In genomic region chrX:119150163-119151135, GRCh38 we compare ENCODE assay signal across 15 cellular contexts. TPM values are rescaled to one million over a fixed set of nuclear protein-coding genes. Genes with fewer than 3 reads are reported as not detected.
"Had no signal": no experiment of that assay in that cellular context is flagged by ENCODE, and none has a peak within 500 bp of the region (broad histone marks: within the 10 kb centered on the region; RNA-seq: fewer than 3 reads in every experiment).

No MANE protein-coding gene starts in this region.

- ATAC-seq: activated CD4-positive, alpha-beta T cell treated with anti-CD3 and anti-CD28 coated beads for 36 hours; activated CD8-positive, alpha-beta memory T cell treated with anti-CD3 and anti-CD28 coated beads, Interleukin-2, amount 10 ng/mL, durations not matched to agents 7 days and 5 days; gastroesophageal sphincter; stimulated activated naive B cell treated with anti-CD40 and anti-IgM and Interleukin-4, amounts not matched to agents 10 μg/mL and 1 μg/mL and 100 μg/mL, for 72 hours had no signal

- DNase-seq: activated CD4-positive, alpha-beta memory T cell treated with anti-CD3 and anti-CD28 coated beads for 36 hours; activated CD4-positive, alpha-beta T cell treated with anti-CD3 and anti-CD28 coated beads for 36 hours; activated CD8-positive, alpha-beta memory T cell treated with anti-CD3 and anti-CD28 coated beads, Interleukin-2, amount 10 ng/mL, durations not matched to agents 7 days and 5 days; activated naive CD4-positive, alpha-beta T cell treated with anti-CD3 and anti-CD28 coated beads for 36 hours; activated T-cell treated with anti-CD3 and anti-CD28 coated beads, Interleukin-2, amount 50 U/mL, for 1 hour; mesendoderm; stimulated activated CD4-positive, alpha-beta T cell treated with anti-CD3 and anti-CD28 coated beads, Interleukin-4, amount 100 ng/mL, for 1 hour; stimulated activated naive B cell treated with anti-CD40 and anti-IgM and Interleukin-4, amounts not matched to agents 10 μg/mL and 1 μg/mL and 100 μg/mL, for 72 hours; T1000; tibial artery; WERI-Rb-1 had no signal

RNA-seq across cellular contexts. Expression of gene KIAA1210, which starts 22.8 kb away (rescaled TPM):
- total RNA-seq: activated CD4-positive, alpha-beta memory T cell treated with anti-CD3 and anti-CD28 coated beads for 36 hours; activated CD4-positive, alpha-beta T cell treated with anti-CD3 and anti-CD28 coated beads for 36 hours; activated CD8-positive, alpha-beta memory T cell treated with anti-CD3 and anti-CD28 coated beads, Interleukin-2, amount 10 ng/mL, durations not matched to agents 7 days and 5 days; activated naive CD4-positive, alpha-beta T cell treated with anti-CD3 and anti-CD28 coated beads for 36 hours; activated T-helper 2 cell treated with anti-CD3 and anti-CD28 coated beads, Interferon-gamma antibody, Interleukin-2, Interleukin-4, amounts not matched to agents 10 μg/mL and 5 μg/mL and 100 μg/mL, durations not matched to agents 14 hours and 24 hours and 36 hours; liver; natural killer cell treated with Interleukin-12 subunit alpha and Interleukin-12 subunit beta and Interleukin-15 and Interleukin-18, amount 100 ng/mL, for 72 hours had no signal
